19 cellular contexts compared by ENCODE assay signal in genomic region chr12:108461071-108461670, GRCh38.
"Had no signal": no experiment of that assay in that cellular context is flagged by ENCODE, and none has a peak within 500 bp of the region (broad histone marks: within the 10 kb centered on the region; RNA-seq: fewer than 3 reads in every experiment).

No MANE protein-coding gene starts in this region.

- FAIRE-seq: endothelial cell of umbilical vein had no signal

- DNase-seq: effector CD4-positive, alpha-beta T cell; endodermal cell; erythroblast; foreskin melanocyte; islet precursor cell; left colon; naive thymus-derived CD4-positive, alpha-beta T cell; posterior cingulate gyrus; right cardiac atrium; stimulated activated CD4-positive, alpha-beta T cell treated with anti-CD3 and anti-CD28 coated beads, Interleukin-4, amount 100 ng/mL, for 1 hour; stimulated activated CD8-positive, alpha-beta memory T cell treated with anti-CD3 and anti-CD28 coated beads, Interleukin-4, amount 100 ng/mL, for 48 hours; tibial artery; upper lobe of left lung; uterus had no signal

- H3K27ac Mint-ChIP-seq: endodermal cell; naive thymus-derived CD4-positive, alpha-beta T cell; stimulated activated effector memory CD8-positive, alpha-beta T cell treated with anti-CD3 and anti-CD28 coated beads, Interleukin-12 subunit alpha, Interleukin-12 subunit beta, amount 100 ng/mL, for 72 hours; stimulated activated naive CD8-positive, alpha-beta T cell treated with anti-CD3 and anti-CD28 coated beads, Interleukin-15, Interleukin-2, amounts not matched to agents 100 ng/mL and 50 ng/mL, for 24 hours had no signal

- H3K9me3 Mint-ChIP-seq: endodermal cell; neural crest cell; stimulated activated effector memory CD8-positive, alpha-beta T cell treated with anti-CD3 and anti-CD28 coated beads, Interleukin-12 subunit alpha, Interleukin-12 subunit beta, amount 100 ng/mL, for 72 hours; stimulated activated naive CD8-positive, alpha-beta T cell treated with anti-CD3 and anti-CD28 coated beads, Interleukin-15, Interleukin-2, amounts not matched to agents 100 ng/mL and 50 ng/mL, for 24 hours had no signal

- H3K36me3 Mint-ChIP-seq: naive thymus-derived CD4-positive, alpha-beta T cell; stimulated activated effector memory CD8-positive, alpha-beta T cell treated with anti-CD3 and anti-CD28 coated beads, Interleukin-12 subunit alpha, Interleukin-12 subunit beta, amount 100 ng/mL, for 72 hours had no signal

- H3K4me3 Mint-ChIP-seq: endodermal cell; naive thymus-derived CD4-positive, alpha-beta T cell; neural crest cell; stimulated activated effector memory CD8-positive, alpha-beta T cell treated with anti-CD3 and anti-CD28 coated beads, Interleukin-12 subunit alpha, Interleukin-12 subunit beta, amount 100 ng/mL, for 72 hours; stimulated activated naive CD8-positive, alpha-beta T cell treated with anti-CD3 and anti-CD28 coated beads, Interleukin-15, Interleukin-2, amounts not matched to agents 100 ng/mL and 50 ng/mL, for 24 hours had no signal

- H3K27me3 ChIP-seq: upper lobe of left lung, uterus had no signal

- H3K36me3 ChIP-seq: tibial artery, upper lobe of left lung, uterus had no signal

- H3K27ac ChIP-seq: coronary artery, tibial artery, upper lobe of left lung, uterus had no signal

- H3K4me1 Mint-ChIP-seq: naive thymus-derived CD4-positive, alpha-beta T cell; neural crest cell; stimulated activated effector memory CD8-positive, alpha-beta T cell treated with anti-CD3 and anti-CD28 coated beads, Interleukin-12 subunit alpha, Interleukin-12 subunit beta, amount 100 ng/mL, for 72 hours had no signal

- H3K4me1 ChIP-seq: tibial artery, upper lobe of left lung, uterus had no signal

- H3K4me3 ChIP-seq: coronary artery, tibial artery, upper lobe of left lung, uterus had no signal

- H3K9me3 ChIP-seq: tibial artery, upper lobe of left lung, uterus had no signal

- ATAC-seq: left colon; naive thymus-derived CD4-positive, alpha-beta T cell; right cardiac atrium; stimulated activated effector memory CD8-positive, alpha-beta T cell treated with anti-CD3 and anti-CD28 coated beads, Interleukin-12 subunit alpha, Interleukin-12 subunit beta, amount 100 ng/mL, for 72 hours had no signal
